In the genomic region with DNA sequence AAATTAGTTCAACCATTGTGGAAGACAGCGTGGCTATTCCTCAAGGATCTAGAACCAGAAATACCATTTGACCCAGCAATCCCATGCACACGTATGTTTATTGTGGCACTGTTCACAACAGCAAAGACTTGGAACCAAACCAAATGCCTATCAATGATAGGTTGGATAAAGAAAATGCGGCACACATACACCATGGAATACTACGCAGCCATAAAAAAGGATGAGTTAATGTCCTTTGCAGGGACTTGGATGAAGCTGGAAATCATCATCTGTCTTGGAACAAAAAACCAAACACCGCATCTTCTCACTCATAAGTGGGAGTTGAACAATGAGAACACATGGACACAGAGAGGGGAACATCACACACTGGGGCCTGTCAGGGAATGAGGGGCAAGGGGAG, we compare ENCODE assay signal across 6 cellular contexts. TPM values are rescaled to one million over a fixed set of nuclear protein-coding genes. Genes with fewer than 3 reads are reported as not detected.
DNase-seq lines count a peak whose midpoint lies in the region; ATAC-seq, FAIRE-seq and TF ChIP-seq lines count a peak whose summit lies in the region.
"Not testable (repeated sequence)": the region's sequence is repeated elsewhere in the genome, so short reads cannot be mapped to it uniquely, and the experiment has no call there.

No MANE protein-coding gene starts in this region.

- H3K79me2 ChIP-seq in K562 (ENCODE audit: control insufficient read depth, insufficient read depth, low read length) = not testable (repeated sequence)

- peaks cover 14% of the 10 kb centered on the region for H3K36me3 Mint-ChIP-seq in activated naive CD4-positive, alpha-beta T cell treated with anti-CD3 and anti-CD28 coated beads for 36 hours (ENCODE audit: low read depth)
- H3K36me3 Mint-ChIP-seq in chondrocyte (ENCODE audit: low read depth) = not testable (repeated sequence)

- peak overlapping the region; percentile 15 for H3K27ac Mint-ChIP-seq in activated naive CD4-positive, alpha-beta T cell treated with anti-CD3 and anti-CD28 coated beads for 36 hours
- H3K27ac Mint-ChIP-seq in chondrocyte (ENCODE audit: unreplicated experiment) = peak overlapping the region; percentile 12

- H3K4me1 Mint-ChIP-seq in activated naive CD4-positive, alpha-beta T cell treated with anti-CD3 and anti-CD28 coated beads for 36 hours (ENCODE audit: low read depth) = not testable (repeated sequence)
- peaks cover 15% of the 10 kb centered on the region for H3K4me1 Mint-ChIP-seq in chondrocyte (ENCODE audit: low read depth)

- WGBS in K562 (ENCODE audit: insufficient coverage, low coverage, missing lambda C conversion rate) = 61% methylated on average over 5 of the region's 5 CpGs

- not testable (repeated sequence) for H3K9me3 ChIP-seq in HEK293 (ENCODE audit: control insufficient read depth, insufficient read depth, low read depth, low read length); K562 (replicated peaks; ENCODE audit: control insufficient read depth, insufficient read depth, low read depth, low read length)

- H3K36me3 ChIP-seq in HEK293 (ENCODE audit: control insufficient read depth in 2 of 2, insufficient read depth in 1 of 2, low read length in 2 of 2) = peaks cover 0 to 28% of the 10 kb centered on the region in 2 experiments; a peak in 2 of 3 replicates
- not testable (repeated sequence) for H3K36me3 ChIP-seq in K562 (ENCODE audit: control insufficient read depth, insufficient read depth, low read length)

- H3K27ac ChIP-seq in 22Rv1 (peak overlapping the region; percentile 71), C4-2B (peak overlapping the region; percentile 79)
- H3K27ac ChIP-seq in HEK293 (ENCODE audit: extremely low read depth, low read depth, low read length); K562 (ENCODE audit: extremely low read depth, low read depth, low read length): not testable (repeated sequence)

- H3K4me3 ChIP-seq in HEK293 (ENCODE audit: low read depth, low read length); K562: not testable (repeated sequence)

- not testable (repeated sequence) for H3K27me3 ChIP-seq in K562 (ENCODE audit: control insufficient read depth in 2 of 2, insufficient read depth in 2 of 2, low read length in 2 of 2)

- POLR2A ChIA-PET in HEK293 (lab: Yijun Ruan, JAX); K562 (lab: Yijun Ruan, JAX): not testable (repeated sequence)

- not testable (repeated sequence) for H3K4me3 Mint-ChIP-seq in activated naive CD4-positive, alpha-beta T cell treated with anti-CD3 and anti-CD28 coated beads for 36 hours; chondrocyte (ENCODE audit: unreplicated experiment)

- CTCF ChIA-PET in HEK293 (lab: Yijun Ruan, JAX) = interaction anchor here (0.6 kb wide), 1 partner anchor 102 kb away, joined by 3 read pairs; no protein-coding TSS in a partner anchor
- CTCF ChIA-PET in activated naive CD4-positive, alpha-beta T cell treated with anti-CD3 and anti-CD28 coated beads for 36 hours (lab: Charles Lee); K562 (lab: Yijun Ruan, JAX; ENCODE audit: low intra/inter-chr PET ratio): not testable (repeated sequence)

- not testable (repeated sequence) for H3K4me2 ChIP-seq in K562 (ENCODE audit: insufficient read depth, low read length)

- not testable (repeated sequence) for TF ChIP-seq EP300 in K562 (IDR thresholded peaks at IDR 0.05; ENCODE audit: low read length)

- TF ChIP-seq CTCF in 22Rv1 (IDR thresholded peaks at IDR 0.05); C4-2B (conservative IDR thresholded peaks at IDR 0.05); HEK293 (tag by site-specific recombination; IDR thresholded peaks at IDR 0.05); K562 (IDR thresholded peaks at IDR 0.05 in 2 of 3, conservative IDR thresholded peaks at IDR 0.05 in 1 of 3; ENCODE audit: insufficient read depth in 2 of 3, low read depth in 1 of 3, low read length in 3 of 3); chondrocyte (IDR thresholded peaks at IDR 0.05): not testable (repeated sequence)

- not testable (repeated sequence) for BruUV-seq in K562 (replicated peaks; lab: Mats Ljungman, UMichigan)

- intact Hi-C loops in activated naive CD4-positive, alpha-beta T cell treated with anti-CD3 and anti-CD28 coated beads for 36 hours (cut with micrococcal nuclease); K562 (cut with micrococcal nuclease): not testable (repeated sequence)

- not testable (repeated sequence) for TF ChIP-seq RAD21 in K562 (CRISPR knock-in tag; conservative IDR thresholded peaks at IDR 0.05 in 1 of 2, IDR thresholded peaks at IDR 0.05 in 1 of 2)

- not testable (repeated sequence) for H3K9me1 ChIP-seq in K562 (ENCODE audit: control insufficient read depth, insufficient read depth, low read length)

- TF ChIP-seq POLR2A in K562 (conservative IDR thresholded peaks at IDR 0.05) = not testable (repeated sequence)

- not testable (repeated sequence) for H3K9me3 Mint-ChIP-seq in activated naive CD4-positive, alpha-beta T cell treated with anti-CD3 and anti-CD28 coated beads for 36 hours; chondrocyte (ENCODE audit: low read depth)

- not testable (repeated sequence) for H2AFZ ChIP-seq in K562 (ENCODE audit: low read depth, low read length)

- H4K20me1 ChIP-seq in K562 (replicated peaks; ENCODE audit: control insufficient read depth, insufficient read depth, low read length) = not testable (repeated sequence)

- in situ Hi-C loops in K562 (cut with MboI) = not testable (repeated sequence)

- not testable (repeated sequence) for H3K27me3 Mint-ChIP-seq in activated naive CD4-positive, alpha-beta T cell treated with anti-CD3 and anti-CD28 coated beads for 36 hours (ENCODE audit: low read depth); chondrocyte (ENCODE audit: low read depth)

- not testable (repeated sequence) for DNase-seq in activated naive CD4-positive, alpha-beta T cell treated with anti-CD3 and anti-CD28 coated beads for 36 hours; K562 (ENCODE audit: extremely low read depth in 1 of 4, low spot score in 3 of 4); chondrocyte (ENCODE audit: low spot score)

- not testable (repeated sequence) for FAIRE-seq in K562 (lab: Jason Lieb, UNC)

- H3K4me1 ChIP-seq in HEK293 (ENCODE audit: control insufficient read depth, insufficient read depth, low read length); K562 (replicated peaks in 1 of 2; ENCODE audit: control insufficient read depth in 2 of 2, insufficient read depth in 2 of 2, low read length in 2 of 2): not testable (repeated sequence)

- not testable (repeated sequence) for H3K9ac ChIP-seq in K562 (ENCODE audit: insufficient read depth in 1 of 2, low read depth in 2 of 2, low read length in 2 of 2)

- ATAC-seq in K562 = not testable (repeated sequence)

TF ChIP-seq in HEK293, 187 proteins besides CTCF, POLR2A, EP300 and RAD21:
- peak; percentile 96 for TF ChIP-seq ZNF146 (tag by site-specific recombination; IDR thresholded peaks at IDR 0.05)
- TF ChIP-seq, protein P1, sequence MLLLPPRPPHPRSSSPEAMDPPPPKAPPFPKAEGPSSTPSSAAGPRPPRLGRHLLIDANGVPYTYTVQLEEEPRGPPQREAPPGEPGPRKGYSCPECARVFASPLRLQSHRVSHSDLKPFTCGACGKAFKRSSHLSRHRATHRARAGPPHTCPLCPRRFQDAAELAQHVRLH (tag by site-specific recombination; IDR thresholded peaks at IDR 0.05) = peak; percentile 39; the same call in 1 of the 2 replicates

TF ChIP-seq in K562, 482 proteins besides CTCF, POLR2A, EP300 and RAD21:
- TF ChIP-seq ZNF146 (CRISPR knock-in tag; IDR thresholded peaks at IDR 0.05; ENCODE audit: unreplicated experiment) (peak; percentile 91), RBM25 (IDR thresholded peaks at IDR 0.05; ENCODE audit: low read depth, low read length, severe bottlenecking) (peak; percentile 13)

RNA-seq across cellular contexts. Expression of a gene that starts 22.5 kb away (rescaled TPM):
- 1 to 10 TPM; 6.9 to 8.2 TPM for total RNA-seq in activated naive CD4-positive, alpha-beta T cell treated with anti-CD3 and anti-CD28 coated beads for 36 hours
- 13.5 and 50.3 TPM in 2 replicates for total RNA-seq in K562 (2011; cell fraction: chromatin; rRNA removed; ENCODE audit: low replicate concordance)
- 7.0 and 7.7 TPM in 2 replicates for total RNA-seq in K562 (2011; cell fraction: nucleolus; rRNA removed)
- 13.1 and 15.0 TPM in 2 replicates for total RNA-seq in K562 (2011; cell fraction: nucleoplasm; rRNA removed)
- 2.9 and 3.8 TPM in 2 replicates for total RNA-seq in K562 (2014; rRNA removed)
- 9.6 and 11.1 TPM in 2 replicates for total RNA-seq in K562 (2014; rRNA removed; fragmentation: Illumina TruSeq; extraction: Trizol)
- total RNA-seq in K562 (2015; rRNA removed; fragmentation: Illumina TruSeq; extraction: Trizol) = 6.5 and 6.7 TPM in 2 replicates
- total RNA-seq in K562 (2021) = 5.7 and 7.0 TPM in 2 replicates
- polyA plus RNA-seq in K562 (2011; rRNA removed) = 0.77 and 8.9 TPM in 2 replicates
- polyA plus RNA-seq in K562 (2011; cell fraction: cytosol; rRNA removed) = 1.3 TPM in 2 replicates
- polyA plus RNA-seq in K562 (2011; cell fraction: nucleus; rRNA removed) = 1.9 and 11.7 TPM in 2 replicates
- polyA plus RNA-seq in K562 (2012) = 2.5 and 4.2 TPM in 2 replicates
- polyA plus RNA-seq in K562 (2014; fragmentation: Illumina TruSeq; extraction: Trizol) = 3.2 and 3.9 TPM in 2 replicates
- polyA plus RNA-seq in K562 (2014; fragmentation: Nextera tagmentation; extraction: Ambion mirVana) = 1 to 10 TPM; 3.2 to 3.4 TPM
- 2.5 and 6.6 TPM in 2 replicates for polyA plus RNA-seq in K562 (2014; rRNA removed)
- polyA minus RNA-seq in K562 (2011; rRNA and poly(A)+ RNA removed) = 1.3 and 12.8 TPM in 2 replicates
- 3.8 TPM in 1 of 2 replicates, not detected in the other for polyA minus RNA-seq in K562 (2011; cell fraction: cytosol; rRNA and poly(A)+ RNA removed)
- polyA minus RNA-seq in K562 (2011; cell fraction: nucleus; rRNA and poly(A)+ RNA removed) = 2.3 and 16.0 TPM in 2 replicates
- 8.9 to 12.6 TPM (median 9.4 TPM) in 3 replicates for total RNA-seq in chondrocyte
